In genomic region chr19:34471906-34472305, GRCh38 we compare ENCODE assay signal across 23 cellular contexts. TPM values are rescaled to one million over a fixed set of nuclear protein-coding genes. Genes with fewer than 3 reads are reported as not detected.
A peak's percentile ranks its signal among the peaks of the same experiment; 100 is the strongest.
DNase-seq lines count a peak whose midpoint lies in the region; ATAC-seq and TF ChIP-seq lines count a peak whose summit lies in the region.
"Had no signal": no experiment of that assay in that cellular context is flagged by ENCODE, and none has a peak within 500 bp of the region (broad histone marks: within the 10 kb centered on the region; RNA-seq: fewer than 3 reads in every experiment).

No MANE protein-coding gene starts in this region.

- no peaks in the 10 kb centered on the region for H3K9me3 ChIP-seq in testis
- H3K9me3 ChIP-seq: colonic mucosa, heart left ventricle, thyroid gland had no signal

- H3K9me3 Mint-ChIP-seq in activated naive CD8-positive, alpha-beta T cell treated with anti-CD3 and anti-CD28 coated beads for 36 hours, result no peaks in the 10 kb centered on the region
- H3K9me3 Mint-ChIP-seq in activated naive CD8-positive, alpha-beta T cell treated with anti-CD3 and anti-CD28 coated beads, Interleukin-2, amount 50 U/mL, for 24 hours, result no peaks in the 10 kb centered on the region

- intact Hi-C loops in testis (cut with DNase I; ENCODE audit: low total_unique reads) (no loop called here), left colon (cut with DNase I, micrococcal nuclease) (no loop called here)

- H3K4me1 ChIP-seq in testis, result peaks cover 6% of the 10 kb centered on the region
- H3K4me1 ChIP-seq: colonic mucosa, thyroid gland had no signal

- no peak overlapping the region for H3K27ac ChIP-seq in testis
- H3K27ac ChIP-seq: colonic mucosa, heart left ventricle, thyroid gland had no signal

- no peak for ATAC-seq in activated naive CD8-positive, alpha-beta T cell treated with anti-CD3 and anti-CD28 coated beads, Interleukin-2, amount 50 U/mL, for 24 hours
- peak; percentile 75 for ATAC-seq in esophagus mucosa
- ATAC-seq in left colon, result no peak

- 50 to 59% methylated on average over 8 of the region's 8 CpGs for WGBS in testis, 2 donors

- H3K4me3 Mint-ChIP-seq in activated naive CD8-positive, alpha-beta T cell treated with anti-CD3 and anti-CD28 coated beads for 36 hours, result no peak overlapping the region
- H3K4me3 Mint-ChIP-seq in activated naive CD8-positive, alpha-beta T cell treated with anti-CD3 and anti-CD28 coated beads, Interleukin-2, amount 50 U/mL, for 24 hours, result no peak overlapping the region

- TF ChIP-seq CTCF in LNCaP clone FGC (IDR thresholded peaks at IDR 0.05; ENCODE audit: control insufficient read depth, extremely low read depth, insufficient read depth) (no peak), testis (IDR thresholded peaks at IDR 0.05) (no peak)

- no peaks in the 10 kb centered on the region for H3K36me3 ChIP-seq in testis (ENCODE audit: low read depth, missing control alignments)

- peaks cover 33% of the 10 kb centered on the region for H3K36me3 Mint-ChIP-seq in activated naive CD8-positive, alpha-beta T cell treated with anti-CD3 and anti-CD28 coated beads for 36 hours
- peaks cover 45% of the 10 kb centered on the region for H3K36me3 Mint-ChIP-seq in activated naive CD8-positive, alpha-beta T cell treated with anti-CD3 and anti-CD28 coated beads, Interleukin-2, amount 50 U/mL, for 24 hours (ENCODE audit: low read depth)

- H3K4me3 ChIP-seq in LNCaP clone FGC (ENCODE audit: low read depth, low read length) (no peak overlapping the region), testis (no peak overlapping the region)
- H3K4me3 ChIP-seq: colonic mucosa, heart left ventricle, thyroid gland had no signal

- H3K27me3 ChIP-seq in testis, result no peaks in the 10 kb centered on the region
- H3K27me3 ChIP-seq: colonic mucosa, heart left ventricle, thyroid gland had no signal

- no peaks in the 10 kb centered on the region for H3K27me3 Mint-ChIP-seq in activated naive CD8-positive, alpha-beta T cell treated with anti-CD3 and anti-CD28 coated beads for 36 hours
- H3K27me3 Mint-ChIP-seq in activated naive CD8-positive, alpha-beta T cell treated with anti-CD3 and anti-CD28 coated beads, Interleukin-2, amount 50 U/mL, for 24 hours, result no peaks in the 10 kb centered on the region

- H3K4me1 Mint-ChIP-seq in activated naive CD8-positive, alpha-beta T cell treated with anti-CD3 and anti-CD28 coated beads for 36 hours, result peaks cover 6% of the 10 kb centered on the region
- peaks cover 19% of the 10 kb centered on the region for H3K4me1 Mint-ChIP-seq in activated naive CD8-positive, alpha-beta T cell treated with anti-CD3 and anti-CD28 coated beads, Interleukin-2, amount 50 U/mL, for 24 hours

- TF ChIP-seq POLR2A in testis (IDR thresholded peaks at IDR 0.05), result no peak

- H3K27ac Mint-ChIP-seq in activated naive CD8-positive, alpha-beta T cell treated with anti-CD3 and anti-CD28 coated beads for 36 hours, result peak overlapping the region; percentile 48
- H3K27ac Mint-ChIP-seq in activated naive CD8-positive, alpha-beta T cell treated with anti-CD3 and anti-CD28 coated beads, Interleukin-2, amount 50 U/mL, for 24 hours, result no peak overlapping the region

- no peak for DNase-seq in activated naive CD8-positive, alpha-beta T cell treated with anti-CD3 and anti-CD28 coated beads for 36 hours
- DNase-seq in activated naive CD8-positive, alpha-beta T cell treated with anti-CD3 and anti-CD28 coated beads, Interleukin-2, amount 50 U/mL, for 24 hours, result no peak
- DNase-seq in LNCaP clone FGC (ENCODE audit: low read depth) (peak; percentile 83), testis (peak; percentile 37), amygdala (lab: John Stamatoyannopoulos, UW) (no peak), left colon (no peak)
- DNase-seq: ACHN; activated CD8-positive, alpha-beta memory T cell treated with anti-CD3 and anti-CD28 coated beads, Interleukin-2, amount 50 U/mL, for 48 hours; activated effector memory CD4-positive, alpha-beta T cell treated with Interleukin-2 at 50 U/mL for 16 hours; colonic mucosa; DMS53; effector CD8-positive, alpha-beta T cell; foreskin fibroblast; heart left ventricle; IMR-90; NCI-H1048; NCI-H1694; NCI-H510A; SHP77 treated with DMSO at 0.1 percent for 48 hours; stimulated activated CD4-positive, alpha-beta T cell treated with anti-CD3 and anti-CD28 coated beads, Interleukin-15, amount 100 ng/mL, for 24 hours; stimulated activated naive CD4-positive, alpha-beta T cell treated with Interleukin-2 at 50 U/mL for 16 hours; thyroid gland had no signal

RNA-seq across cellular contexts. Expression of gene WTIP, which starts 9.7 kb away (rescaled TPM):
- total RNA-seq in activated naive CD8-positive, alpha-beta T cell treated with anti-CD3 and anti-CD28 coated beads for 36 hours, result under 1 TPM; 0.23 to 0.36 TPM
- total RNA-seq in esophagus mucosa (2.7 TPM), testis (10 to 100 TPM; 25.6 to 41.3 TPM), left colon (1 to 10 TPM; 1.6 to 3.4 TPM)
- polyA plus RNA-seq in testis (ENCODE audit: insufficient read depth, low read depth, low replicate concordance), result 22.8 TPM

RNA-seq across cellular contexts. Expression of gene UBA2, which starts 43.7 kb away (rescaled TPM):
- 100 to 1,000 TPM; 174 to 177 TPM for total RNA-seq in activated naive CD8-positive, alpha-beta T cell treated with anti-CD3 and anti-CD28 coated beads for 36 hours
- total RNA-seq in esophagus mucosa, result 60.9 TPM
- total RNA-seq in testis, result 100 to 1,000 TPM; 181 to 184 TPM
- polyA plus RNA-seq in testis (ENCODE audit: insufficient read depth, low read depth, low replicate concordance), result 213 TPM
- 10 to 100 TPM; 42.8 to 47.4 TPM for total RNA-seq in left colon

Comparison
In these comparisons a context has a peak if more than half of its experiments do, and no peak if none do; other contexts are left out.
1. DNase-seq: peak in LNCaP clone FGC (single experiment) and testis (single experiment); none in activated naive CD8-positive, alpha-beta T cell treated with anti-CD3 and anti-CD28 coated beads for 36 hours (single experiment), activated naive CD8-positive, alpha-beta T cell treated with anti-CD3 and anti-CD28 coated beads, Interleukin-2, amount 50 U/mL, for 24 hours (single experiment), amygdala (0 of 56) and left colon (0 of 2).